Comparison of ENCODE assay signal across 8 cellular contexts in genomic region chr13:39777527-39778061, GRCh38.
DNase-seq lines count a peak whose midpoint lies in the region; ATAC-seq and TF ChIP-seq lines count a peak whose summit lies in the region.

No MANE protein-coding gene starts in this region.

- WGBS in mammary epithelial cell (ENCODE audit: low coverage, missing lambda C conversion rate), result 81% methylated on average over 2 of the region's 2 CpGs

- H3K4me1 Mint-ChIP-seq in osteocyte (ENCODE audit: unreplicated experiment), result peaks cover 29% of the 10 kb centered on the region

- H3K79me2 ChIP-seq in mammary epithelial cell (ENCODE audit: insufficient read depth, low read length), result no peaks in the 10 kb centered on the region

- in situ Hi-C loops in mammary epithelial cell (cut with MboI; ENCODE audit: low sequenced_read_pairs in 2 of 2) (loop anchor here in 1 of 2 donors (25.0 kb wide), 1 partner anchor 910 kb away; no protein-coding TSS in a partner anchor), G401 (cut with HindIII; ENCODE audit: low sequenced_read_pairs) (no loop called here)

- no peaks in the 10 kb centered on the region for H3K27me3 Mint-ChIP-seq in osteocyte (ENCODE audit: unreplicated experiment)

- ATAC-seq in GM18868 (IDR thresholded peaks at IDR 0.05; ENCODE audit: unreplicated experiment) (peak; percentile 26), HG02884 (IDR thresholded peaks at IDR 0.05; ENCODE audit: unreplicated experiment) (no peak), GM21381 (IDR thresholded peaks at IDR 0.05; ENCODE audit: unreplicated experiment) (no peak)

- H3K4me1 ChIP-seq in mammary epithelial cell (ENCODE audit: insufficient read depth, low read length), result peaks cover 15% of the 10 kb centered on the region

- H3K27ac Mint-ChIP-seq in osteocyte (ENCODE audit: unreplicated experiment), result peak overlapping the region; percentile 23

- H3K9ac ChIP-seq in mammary epithelial cell (ENCODE audit: insufficient read depth, low read length), result no peak overlapping the region

- no peaks in the 10 kb centered on the region for H4K20me1 ChIP-seq in mammary epithelial cell (ENCODE audit: insufficient read depth, low read length)

- peak overlapping the region; percentile 7 for H2AFZ ChIP-seq in mammary epithelial cell (ENCODE audit: low read depth, low read length)

- no peak overlapping the region for H3K27ac ChIP-seq in mammary epithelial cell (ENCODE audit: insufficient read depth, low read depth, low read length)

- TF ChIP-seq CTCF in AG09319 (IDR thresholded peaks at IDR 0.05; ENCODE audit: low read depth, low read length) (peak; percentile 45), mammary epithelial cell (conservative IDR thresholded peaks at IDR 0.05 in 1 of 2, IDR thresholded peaks at IDR 0.05 in 1 of 2; ENCODE audit: extremely low read depth in 1 of 2, insufficient read depth in 1 of 2, low read depth in 1 of 2, low read length in 2 of 2) (peak; percentile 56 to 69), osteocyte (IDR thresholded peaks at IDR 0.05) (peak; percentile 22)

- CTCF ChIA-PET in mammary epithelial cell (lab: Charles Lee; ENCODE audit: low non-redundant PET), result interaction anchor here (0.6 to 0.8 kb wide), 3 partner anchors 8 to 756 kb away, joined by 4 read pairs; no protein-coding TSS in a partner anchor

- no peaks in the 10 kb centered on the region for H3K27me3 ChIP-seq in mammary epithelial cell (ENCODE audit: insufficient read depth, low read length)

- no peak overlapping the region for H3K4me3 ChIP-seq in mammary epithelial cell (replicated peaks in 1 of 3; ENCODE audit: insufficient read depth in 1 of 3, low read depth in 2 of 3, low read length in 3 of 3)

- BruUV-seq in mammary epithelial cell (replicated peaks; lab: Mats Ljungman, UMichigan), result no TSS peak

- peak; percentile 54 for DNase-seq in AG09319 (ENCODE audit: extremely low read depth, low read depth)
- peak; percentile 94 for DNase-seq in RPMI7951 (ENCODE audit: low read depth)
- peak; percentile 92 for DNase-seq in mammary epithelial cell
- DNase-seq in osteocyte (ENCODE audit: extremely low spot score, unreplicated experiment), result no peak
- no peak for DNase-seq in G401 (ENCODE audit: low spot score)

- peaks cover 3% of the 10 kb centered on the region for H3K36me3 Mint-ChIP-seq in osteocyte (ENCODE audit: unreplicated experiment)

- peak overlapping the region; percentile 20 for H3K4me2 ChIP-seq in mammary epithelial cell (ENCODE audit: insufficient read depth, low read depth, low read length)

- H3K36me3 ChIP-seq in mammary epithelial cell (ENCODE audit: insufficient read depth, low read length), result no peaks in the 10 kb centered on the region

- no peak overlapping the region for H3K4me3 Mint-ChIP-seq in osteocyte (ENCODE audit: unreplicated experiment)

- dilution Hi-C loops in mammary epithelial cell (cut with HindIII; ENCODE audit: low sequenced_read_pairs), result no loop called here

- intact Hi-C loops in mammary epithelial cell (cut with micrococcal nuclease), result loop anchor here (5.0 kb wide), 3 partner anchors 90 to 285 kb away; no protein-coding TSS in a partner anchor

- no peaks in the 10 kb centered on the region for H3K9me3 Mint-ChIP-seq in osteocyte (ENCODE audit: unreplicated experiment)

- no peaks in the 10 kb centered on the region for H3K9me3 ChIP-seq in mammary epithelial cell (replicated peaks; ENCODE audit: insufficient read depth, low read length)

Comparison
In these comparisons a context has a peak if more than half of its experiments do, and no peak if none do; other contexts are left out.
1. DNase-seq: peak in AG09319 (single experiment), RPMI7951 (single experiment) and mammary epithelial cell (single experiment); none in osteocyte (single experiment) and G401 (single experiment).
2. Peak in every context shown above with its lines, with median percentiles within 50 percentile points of each other: CTCF ChIP-seq.